In genomic region chr2:150154308-150154797, GRCh38 we compare ENCODE assay signal across 24 cellular contexts.
DNase-seq lines count a peak whose midpoint lies in the region; ATAC-seq and TF ChIP-seq lines count a peak whose summit lies in the region.
"Had no signal": no experiment of that assay in that cellular context is flagged by ENCODE, and none has a peak within 500 bp of the region (broad histone marks: within the 10 kb centered on the region; RNA-seq: fewer than 3 reads in every experiment).

No MANE protein-coding gene starts in this region.

- peak overlapping the region; percentile 73 for H3K27ac ChIP-seq in PC-9
- H3K27ac ChIP-seq in neural progenitor cell: no peak overlapping the region
- H3K27ac ChIP-seq: C4-2B, SJSA1 had no signal

- H3K9ac ChIP-seq in neural progenitor cell: no peak overlapping the region

- H4K20me1 ChIP-seq in PC-9 (ENCODE audit: insufficient read depth) (no peaks in the 10 kb centered on the region), neural progenitor cell (ENCODE audit: low read depth) (no peaks in the 10 kb centered on the region)

- intact Hi-C loops in Calu3 (cut with micrococcal nuclease; ENCODE audit: unreplicated experiment): no loop called here
- intact Hi-C loops in PC-9 (cut with micrococcal nuclease; ENCODE audit: unreplicated experiment): no loop called here
- intact Hi-C loops in left colon (cut with DNase I, micrococcal nuclease): no loop called here

- H3F3A ChIP-seq in PC-9 (ENCODE audit: insufficient read depth, low read depth) (no peaks in the 10 kb centered on the region), neural progenitor cell (ENCODE audit: low read depth) (no peaks in the 10 kb centered on the region)

- no peaks in the 10 kb centered on the region for H3K9me2 ChIP-seq in PC-9 (ENCODE audit: insufficient read depth)

- BruUV-seq in Calu3 (replicated peaks; lab: Mats Ljungman, UMichigan) (no TSS peak), PC-9 (replicated peaks; lab: Mats Ljungman, UMichigan) (no TSS peak)

- H3K4me1 ChIP-seq in PC-9 (replicated peaks; ENCODE audit: insufficient read depth): peaks cover 20% of the 10 kb centered on the region
- H3K4me1 ChIP-seq in neural progenitor cell: no peaks in the 10 kb centered on the region
- H3K4me1 ChIP-seq: Caco-2, SJSA1 had no signal

- no peaks in the 10 kb centered on the region for H3K36me3 ChIP-seq in PC-9 (ENCODE audit: low read depth)
- no peaks in the 10 kb centered on the region for H3K36me3 ChIP-seq in neural progenitor cell
- H3K36me3 ChIP-seq: MG63, SJSA1 had no signal

- H3K27me3 Mint-ChIP-seq in Calu3 (ENCODE audit: unreplicated experiment): no peaks in the 10 kb centered on the region
- H3K27me3 Mint-ChIP-seq in neural progenitor cell (ENCODE audit: insufficient read depth, low read depth): no peaks in the 10 kb centered on the region
- H3K27me3 Mint-ChIP-seq: B cell had no signal

- H3K79me2 ChIP-seq in PC-9 (ENCODE audit: low read depth): no peaks in the 10 kb centered on the region
- no peaks in the 10 kb centered on the region for H3K79me2 ChIP-seq in neural progenitor cell (ENCODE audit: low read depth)

- peaks cover 37% of the 10 kb centered on the region for H3K4me1 Mint-ChIP-seq in Calu3 (ENCODE audit: low read depth, unreplicated experiment)
- no peaks in the 10 kb centered on the region for H3K4me1 Mint-ChIP-seq in neural progenitor cell
- H3K4me1 Mint-ChIP-seq: B cell had no signal

- peak overlapping the region; percentile 54 for H3K27ac Mint-ChIP-seq in Calu3 (ENCODE audit: unreplicated experiment)
- no peak overlapping the region for H3K27ac Mint-ChIP-seq in neural progenitor cell
- H3K27ac Mint-ChIP-seq: B cell; CD8-positive, alpha-beta T cell had no signal

- ATAC-seq in left colon (peak; percentile 15), GM18870 (IDR thresholded peaks at IDR 0.05; ENCODE audit: unreplicated experiment) (no peak)
- ATAC-seq: CD8-positive, alpha-beta T cell had no signal

- DNase-seq in Calu3: no peak
- DNase-seq in PC-9: peak in 1 of 2 experiments; percentile 64
- no peak for DNase-seq in left colon
- no peak for DNase-seq in neural progenitor cell (ENCODE audit: low spot score)
- DNase-seq in NCI-H524 (lab: John Stamatoyannopoulos, UW): no peak
- no peak for DNase-seq in activated CD4-positive, alpha-beta T cell treated with anti-CD3 and anti-CD28 coated beads for 1 hour
- DNase-seq: Caco-2; CD8-positive, alpha-beta T cell; DMS79 treated with DMSO at 0.1 percent for 48 hours; GF-D8; H7; KBM-7; MG63; NCI-H1105 treated with DMSO at 0.1 percent for 48 hours; NCI-H146; NCI-H1930; NCI-H2107; NCI-H524 treated with DMSO at 0.1 percent for 48 hours; NCI-H774; NK-92 treated with Interleukin-12 subunit alpha and Interleukin-12 subunit beta, amount 100 ng/mL, for 24 hours had no signal

- TF ChIP-seq CTCF in Calu3 (IDR thresholded peaks at IDR 0.05; ENCODE audit: unreplicated experiment): no peak
- TF ChIP-seq CTCF in PC-9 (conservative IDR thresholded peaks at IDR 0.05): no peak
- no peak for TF ChIP-seq CTCF in neural progenitor cell (IDR thresholded peaks at IDR 0.05)

- CTCF ChIA-PET in Calu3 (lab: Charles Lee) (no interaction called here), PC-9 (lab: Charles Lee) (no interaction called here)

- H3K4me2 ChIP-seq in PC-9: peak overlapping the region; percentile 38
- no peak overlapping the region for H3K4me2 ChIP-seq in neural progenitor cell

- POLR2A ChIA-PET in PC-9 (lab: Charles Lee; ENCODE audit: unreplicated experiment): no interaction called here

- H2AFZ ChIP-seq in PC-9 (no peak overlapping the region), neural progenitor cell (replicated peaks) (peak overlapping the region; percentile 56)

- H3K4me3 Mint-ChIP-seq in Calu3 (ENCODE audit: low read depth, unreplicated experiment): no peak overlapping the region
- H3K4me3 Mint-ChIP-seq in neural progenitor cell: no peak overlapping the region
- H3K4me3 Mint-ChIP-seq: B cell; CD8-positive, alpha-beta T cell had no signal

- no peaks in the 10 kb centered on the region; the same call in 1 of the 2 replicates for H3K9me3 ChIP-seq in PC-9 (ENCODE audit: insufficient read depth, low read depth)
- no peaks in the 10 kb centered on the region for H3K9me3 ChIP-seq in neural progenitor cell (ENCODE audit: low read depth)
- H3K9me3 ChIP-seq: Caco-2, MG63, SJSA1 had no signal

- H3K36me3 Mint-ChIP-seq in Calu3 (ENCODE audit: insufficient read depth, unreplicated experiment): no peaks in the 10 kb centered on the region
- H3K36me3 Mint-ChIP-seq in neural progenitor cell: no peaks in the 10 kb centered on the region
- H3K36me3 Mint-ChIP-seq: CD8-positive, alpha-beta T cell had no signal

- H3K9me3 Mint-ChIP-seq in Calu3 (ENCODE audit: low read depth, unreplicated experiment) (no peaks in the 10 kb centered on the region), neural progenitor cell (no peaks in the 10 kb centered on the region)
- H3K9me3 Mint-ChIP-seq: CD8-positive, alpha-beta T cell had no signal

- H3K4me3 ChIP-seq in PC-9: no peak overlapping the region
- no peak overlapping the region for H3K4me3 ChIP-seq in neural progenitor cell
- H3K4me3 ChIP-seq: MG63, SJSA1 had no signal

- H3K27me3 ChIP-seq in PC-9 (ENCODE audit: insufficient read depth, low read depth): no peaks in the 10 kb centered on the region
- no peaks in the 10 kb centered on the region for H3K27me3 ChIP-seq in neural progenitor cell
- H3K27me3 ChIP-seq: MG63, SJSA1 had no signal
